12 cellular contexts compared by ENCODE assay signal in genomic region chr18:69882965-69883668, GRCh38.
DNase-seq lines count a peak whose midpoint lies in the region; ATAC-seq and TF ChIP-seq lines count a peak whose summit lies in the region.
"Had no signal": no experiment of that assay in that cellular context is flagged by ENCODE, and none has a peak within 500 bp of the region (broad histone marks: within the 10 kb centered on the region; RNA-seq: fewer than 3 reads in every experiment).

No MANE protein-coding gene starts in this region.

- no peaks in the 10 kb centered on the region for H3K36me3 ChIP-seq in left ventricle myocardium inferior
- no peaks in the 10 kb centered on the region for H3K36me3 ChIP-seq in adrenal gland (replicated peaks in 1 of 2)
- H3K36me3 ChIP-seq in heart right ventricle: no peaks in the 10 kb centered on the region
- H3K36me3 ChIP-seq: ovary had no signal

- peaks cover 1% of the 10 kb centered on the region for H3K9me3 Mint-ChIP-seq in activated naive CD4-positive, alpha-beta T cell treated with anti-CD3 and anti-CD28 coated beads for 36 hours
- H3K9me3 Mint-ChIP-seq in stimulated activated memory B cell treated with anti-CD40 and anti-IgM and Interleukin-4, amounts not matched to agents 10 μg/mL and 1 μg/mL and 100 μg/mL, for 72 hours: peaks cover 5% of the 10 kb centered on the region

- peaks cover 12% of the 10 kb centered on the region for H3K4me1 ChIP-seq in left ventricle myocardium inferior
- H3K4me1 ChIP-seq in adrenal gland (replicated peaks in 1 of 2): no peaks in the 10 kb centered on the region
- peaks cover 0 to 4% (median 0%) of the 10 kb centered on the region in 9 donors for H3K4me1 ChIP-seq in heart right ventricle

- H3K4me3 ChIP-seq in left ventricle myocardium inferior: no peak overlapping the region
- H3K4me3 ChIP-seq in adrenal gland: no peak overlapping the region
- H3K4me3 ChIP-seq in heart right ventricle: no peak overlapping the region
- H3K4me3 ChIP-seq: ovary had no signal

- peak overlapping the region; percentile 26 for H3K27ac Mint-ChIP-seq in activated naive CD4-positive, alpha-beta T cell treated with anti-CD3 and anti-CD28 coated beads for 36 hours
- H3K27ac Mint-ChIP-seq in stimulated activated memory B cell treated with anti-CD40 and anti-IgM and Interleukin-4, amounts not matched to agents 10 μg/mL and 1 μg/mL and 100 μg/mL, for 72 hours: peak overlapping the region; percentile 76
- H3K27ac Mint-ChIP-seq: WTC11 had no signal

- 75 to 86% (median 82%) methylated on average over 6 of the region's 6 CpGs for WGBS in adrenal gland, 4 donors
- 83 to 86% methylated on average over 6 of the region's 6 CpGs for WGBS in heart right ventricle, 2 donors

- DNase-seq in activated naive CD4-positive, alpha-beta T cell treated with anti-CD3 and anti-CD28 coated beads for 36 hours: no peak
- no peak for DNase-seq in activated naive CD4-positive, alpha-beta T cell treated with anti-CD3 and anti-CD28 coated beads, Interleukin-2, amount 50 U/mL, for 16 hours
- DNase-seq in left ventricle myocardium inferior: no peak
- no peak for DNase-seq in adrenal gland
- no peak for DNase-seq in heart right ventricle
- DNase-seq: anterior cingulate cortex, NCI-H146, ovary had no signal

- H3K27me3 Mint-ChIP-seq in activated naive CD4-positive, alpha-beta T cell treated with anti-CD3 and anti-CD28 coated beads for 36 hours (ENCODE audit: low read depth): no peaks in the 10 kb centered on the region
- peaks cover 6% of the 10 kb centered on the region for H3K27me3 Mint-ChIP-seq in stimulated activated memory B cell treated with anti-CD40 and anti-IgM and Interleukin-4, amounts not matched to agents 10 μg/mL and 1 μg/mL and 100 μg/mL, for 72 hours

- no peak for TF ChIP-seq CTCF in left ventricle myocardium inferior (IDR thresholded peaks at IDR 0.05; ENCODE audit: borderline replicate concordance)
- no peak for TF ChIP-seq CTCF in adrenal gland (IDR thresholded peaks at IDR 0.05)
- no peak for TF ChIP-seq CTCF in heart right ventricle (IDR thresholded peaks at IDR 0.05)

- ATAC-seq in HG02610 (IDR thresholded peaks at IDR 0.05; ENCODE audit: unreplicated experiment): peak; percentile 80
- ATAC-seq in HG03521 (IDR thresholded peaks at IDR 0.05; ENCODE audit: unreplicated experiment): peak; percentile 30
- peak; percentile 67 for ATAC-seq in stimulated activated memory B cell treated with anti-CD40 and anti-IgM and Interleukin-4, amounts not matched to agents 10 μg/mL and 1 μg/mL and 100 μg/mL, for 72 hours
- ATAC-seq in heart right ventricle: no peak
- ATAC-seq: WTC11 had no signal

- CTCF ChIA-PET in activated naive CD4-positive, alpha-beta T cell treated with anti-CD3 and anti-CD28 coated beads for 36 hours (lab: Charles Lee): interaction anchor here (0.7 to 1.2 kb wide), 3 partner anchors 11 to 203 kb away, joined by 3 read pairs; no protein-coding TSS in a partner anchor

- H3K4me3 Mint-ChIP-seq in activated naive CD4-positive, alpha-beta T cell treated with anti-CD3 and anti-CD28 coated beads for 36 hours: no peak overlapping the region
- peak overlapping the region; percentile 43 for H3K4me3 Mint-ChIP-seq in stimulated activated memory B cell treated with anti-CD40 and anti-IgM and Interleukin-4, amounts not matched to agents 10 μg/mL and 1 μg/mL and 100 μg/mL, for 72 hours
- H3K4me3 Mint-ChIP-seq: WTC11 had no signal

- H3K4me1 Mint-ChIP-seq in activated naive CD4-positive, alpha-beta T cell treated with anti-CD3 and anti-CD28 coated beads for 36 hours (ENCODE audit: low read depth): peaks cover 37% of the 10 kb centered on the region
- peaks cover 27% of the 10 kb centered on the region for H3K4me1 Mint-ChIP-seq in stimulated activated memory B cell treated with anti-CD40 and anti-IgM and Interleukin-4, amounts not matched to agents 10 μg/mL and 1 μg/mL and 100 μg/mL, for 72 hours

- peaks cover 18% of the 10 kb centered on the region for H3K36me3 Mint-ChIP-seq in activated naive CD4-positive, alpha-beta T cell treated with anti-CD3 and anti-CD28 coated beads for 36 hours (ENCODE audit: low read depth)
- peaks cover 14% of the 10 kb centered on the region for H3K36me3 Mint-ChIP-seq in stimulated activated memory B cell treated with anti-CD40 and anti-IgM and Interleukin-4, amounts not matched to agents 10 μg/mL and 1 μg/mL and 100 μg/mL, for 72 hours

- H3K27ac ChIP-seq in left ventricle myocardium inferior (replicated peaks): no peak overlapping the region
- no peak overlapping the region for H3K27ac ChIP-seq in adrenal gland
- H3K27ac ChIP-seq in heart right ventricle: no peak overlapping the region
- H3K27ac ChIP-seq: ovary had no signal

- H3K27me3 ChIP-seq in left ventricle myocardium inferior (ENCODE audit: low read depth) (no peaks in the 10 kb centered on the region), adrenal gland (no peaks in the 10 kb centered on the region), heart right ventricle (no peaks in the 10 kb centered on the region)
- H3K27me3 ChIP-seq: ovary had no signal

- intact Hi-C loops in activated naive CD4-positive, alpha-beta T cell treated with anti-CD3 and anti-CD28 coated beads for 36 hours (cut with micrococcal nuclease): loop anchor here (1.0 kb wide), 1 partner anchor 13 kb away; no protein-coding TSS in a partner anchor
- intact Hi-C loops in left ventricle myocardium inferior (cut with micrococcal nuclease): no loop called here
- intact Hi-C loops in adrenal gland (cut with DNase I): no loop called here
- intact Hi-C loops in heart right ventricle (cut with DNase I): no loop called here

- H3K9me3 ChIP-seq in left ventricle myocardium inferior (replicated peaks): no peaks in the 10 kb centered on the region
- no peaks in the 10 kb centered on the region for H3K9me3 ChIP-seq in adrenal gland (replicated peaks in 1 of 3)
- H3K9me3 ChIP-seq in heart right ventricle: no peaks in the 10 kb centered on the region
- H3K9me3 ChIP-seq: ovary had no signal

- TF ChIP-seq POLR2A in adrenal gland (IDR thresholded peaks at IDR 0.05): no peak

Comparison
In these comparisons a context has a peak if more than half of its experiments do, and no peak if none do; other contexts are left out.
1. ATAC-seq: peak in HG02610 (single experiment), HG03521 (single experiment) and stimulated activated memory B cell treated with anti-CD40 and anti-IgM and Interleukin-4, amounts not matched to agents 10 μg/mL and 1 μg/mL and 100 μg/mL, for 72 hours (single experiment); none in heart right ventricle (0 of 8).